18 cellular contexts compared by ENCODE assay signal in genomic region chr2:102251849-102252203, GRCh38. TPM values are rescaled to one million over a fixed set of nuclear protein-coding genes. Genes with fewer than 3 reads are reported as not detected.
DNase-seq lines count a peak whose midpoint lies in the region; TF ChIP-seq lines count a peak whose summit lies in the region.
"Had no signal": no experiment of that assay in that cellular context is flagged by ENCODE, and none has a peak within 500 bp of the region (broad histone marks: within the 10 kb centered on the region; RNA-seq: fewer than 3 reads in every experiment).

No MANE protein-coding gene starts in this region.

- H3F3A ChIP-seq in smooth muscle cell (ENCODE audit: low read depth): peaks cover 7% of the 10 kb centered on the region

- H3K9me3 ChIP-seq in H9 (ENCODE audit: control insufficient read depth, low read depth, low read length): no peaks in the 10 kb centered on the region
- no peaks in the 10 kb centered on the region for H3K9me3 ChIP-seq in smooth muscle cell (replicated peaks; ENCODE audit: low read depth)
- H3K9me3 ChIP-seq: adrenal gland, heart right ventricle had no signal

- H3K27me3 Mint-ChIP-seq in activated naive CD4-positive, alpha-beta T cell treated with anti-CD3 and anti-CD28 coated beads, Interleukin-2, amount 50 U/mL, for 24 hours: peaks cover 1% of the 10 kb centered on the region
- peaks cover 43% of the 10 kb centered on the region for H3K27me3 Mint-ChIP-seq in H9 (ENCODE audit: low read depth)
- H3K27me3 Mint-ChIP-seq in glutamatergic neuron (ENCODE audit: unreplicated experiment): peaks cover 13% of the 10 kb centered on the region
- H3K27me3 Mint-ChIP-seq in activated CD4-positive, alpha-beta memory T cell treated with anti-CD3 and anti-CD28 coated beads, Interleukin-2, amount 10 ng/mL, durations not matched to agents 7 days and 5 days: peaks cover 6% of the 10 kb centered on the region

- H4K91ac ChIP-seq in H9 (ENCODE audit: insufficient read length, low read depth, low read length): no peak overlapping the region

- peak overlapping the region; percentile 92 for H3K4me3 Mint-ChIP-seq in activated naive CD4-positive, alpha-beta T cell treated with anti-CD3 and anti-CD28 coated beads, Interleukin-2, amount 50 U/mL, for 24 hours
- H3K4me3 Mint-ChIP-seq in H9 (peak overlapping the region in 1 of 2 experiments; percentile 86; a peak in 1 of 5 replicates), glutamatergic neuron (ENCODE audit: unreplicated experiment) (no peak overlapping the region)
- no peak overlapping the region for H3K4me3 Mint-ChIP-seq in activated CD4-positive, alpha-beta memory T cell treated with anti-CD3 and anti-CD28 coated beads, Interleukin-2, amount 10 ng/mL, durations not matched to agents 7 days and 5 days

- H4K5ac ChIP-seq in H9 (ENCODE audit: insufficient read length, low read depth, low read length): no peak overlapping the region

- H3K79me1 ChIP-seq in H9 (ENCODE audit: insufficient read depth, low read depth, low read length, poor library complexity, severe bottlenecking): no peaks in the 10 kb centered on the region

- H3K36me3 ChIP-seq in smooth muscle cell (ENCODE audit: low read depth) (no peaks in the 10 kb centered on the region), brain microvascular endothelial cell (replicated peaks) (no peaks in the 10 kb centered on the region)
- H3K36me3 ChIP-seq: adrenal gland, cardiac muscle cell, heart right ventricle had no signal

- H3K27ac ChIP-seq in H9 (ENCODE audit: insufficient read length, low read depth, low read length) (no peak overlapping the region), smooth muscle cell (ENCODE audit: low read depth) (no peak overlapping the region), brain microvascular endothelial cell (no peak overlapping the region)
- H3K27ac ChIP-seq: adrenal gland, cardiac muscle cell, PC-9 had no signal

- no peak overlapping the region for H2AFZ ChIP-seq in H9 (ENCODE audit: low read length)
- H2AFZ ChIP-seq in smooth muscle cell (ENCODE audit: low read depth): no peak overlapping the region

- H3K79me2 ChIP-seq in H9 (ENCODE audit: insufficient read depth, low read length) (no peaks in the 10 kb centered on the region), smooth muscle cell (ENCODE audit: low read depth) (no peaks in the 10 kb centered on the region)

- in situ Hi-C loops in brain microvascular endothelial cell (cut with HindIII; ENCODE audit: low pct_ligation_motif_present, low sequenced_read_pairs): no loop called here

- no peak overlapping the region for H2BK120ac ChIP-seq in H9 (ENCODE audit: low read depth, low read length, poor library complexity, severe bottlenecking)

- H3K23me2 ChIP-seq in H9 (ENCODE audit: insufficient read length, low read depth, low read length, poor library complexity, severe bottlenecking): peaks cover 5% of the 10 kb centered on the region

- H2AK5ac ChIP-seq in H9 (ENCODE audit: insufficient read length, low read length): no peak overlapping the region

- peak overlapping the region; percentile 30 for H3K27ac Mint-ChIP-seq in activated naive CD4-positive, alpha-beta T cell treated with anti-CD3 and anti-CD28 coated beads, Interleukin-2, amount 50 U/mL, for 24 hours
- H3K27ac Mint-ChIP-seq in H9 (no peak overlapping the region), glutamatergic neuron (ENCODE audit: unreplicated experiment) (no peak overlapping the region)
- H3K27ac Mint-ChIP-seq in activated CD4-positive, alpha-beta memory T cell treated with anti-CD3 and anti-CD28 coated beads, Interleukin-2, amount 10 ng/mL, durations not matched to agents 7 days and 5 days: no peak overlapping the region
- H3K27ac Mint-ChIP-seq: memory B cell; stimulated activated naive B cell treated with anti-CD40 and anti-IgM and Interleukin-4, amounts not matched to agents 10 μg/mL and 1 μg/mL and 100 μg/mL, for 72 hours had no signal

- H3K4me1 Mint-ChIP-seq in activated naive CD4-positive, alpha-beta T cell treated with anti-CD3 and anti-CD28 coated beads, Interleukin-2, amount 50 U/mL, for 24 hours: peaks cover 39% of the 10 kb centered on the region
- H3K4me1 Mint-ChIP-seq in H9 (peaks cover 2 to 5% of the 10 kb centered on the region in 2 experiments; a peak in 2 of 4 replicates), glutamatergic neuron (ENCODE audit: low read depth, unreplicated experiment) (peaks cover 2% of the 10 kb centered on the region)
- H3K4me1 Mint-ChIP-seq in activated CD4-positive, alpha-beta memory T cell treated with anti-CD3 and anti-CD28 coated beads, Interleukin-2, amount 10 ng/mL, durations not matched to agents 7 days and 5 days: peaks cover 46% of the 10 kb centered on the region

- H2BK20ac ChIP-seq in H9 (ENCODE audit: low read depth, low read length, poor library complexity, severe bottlenecking): no peak overlapping the region

- TF ChIP-seq CTCF in H9 (conservative IDR thresholded peaks at IDR 0.05): no peak; the same call in 2 of the 3 replicates
- TF ChIP-seq CTCF in glutamatergic neuron (IDR thresholded peaks at IDR 0.05; ENCODE audit: partially characterized antibody, unreplicated experiment): peak; percentile 30
- no peak for TF ChIP-seq CTCF in smooth muscle cell (IDR thresholded peaks at IDR 0.05; ENCODE audit: borderline replicate concordance, insufficient read depth, poor library complexity, severe bottlenecking)
- no peak for TF ChIP-seq CTCF in brain microvascular endothelial cell (IDR thresholded peaks at IDR 0.05; ENCODE audit: low read depth, low read length, missing control alignments)

- no peak overlapping the region for H2BK5ac ChIP-seq in H9 (ENCODE audit: insufficient read length, low read length)

- H3K4ac ChIP-seq in H9 (ENCODE audit: low read depth, low read length): no peak overlapping the region

- H3T11ph ChIP-seq in H9 (ENCODE audit: low read length): no peak overlapping the region

- no peak overlapping the region for H3K4me3 ChIP-seq in smooth muscle cell
- no peak overlapping the region for H3K4me3 ChIP-seq in brain microvascular endothelial cell (ENCODE audit: low read depth, low read length)

- POLR2A ChIA-PET in activated CD4-positive, alpha-beta memory T cell treated with anti-CD3 and anti-CD28 coated beads, Interleukin-2, amount 10 ng/mL, durations not matched to agents 7 days and 5 days (lab: Charles Lee): interaction anchor here (1.0 to 2.1 kb wide), 5 partner anchors 11 to 167 kb away, joined by 3 to 10 read pairs (median 5); partner anchors contain the start of gene IL18R1

- no peak overlapping the region for H3K18ac ChIP-seq in H9 (ENCODE audit: insufficient read length, low read depth, low read length)

- no CpG with 5 or more reads among the region's 1 CpG for WGBS in H9 (ENCODE audit: extremely low coverage, insufficient read length, low lambda C conversion rate)
- WGBS in smooth muscle cell (ENCODE audit: low lambda C conversion rate): 70% methylated on average over 1 of the region's 1 CpG

- H3K9me3 Mint-ChIP-seq in activated naive CD4-positive, alpha-beta T cell treated with anti-CD3 and anti-CD28 coated beads, Interleukin-2, amount 50 U/mL, for 24 hours: no peaks in the 10 kb centered on the region
- H3K9me3 Mint-ChIP-seq in H9: no peaks in the 10 kb centered on the region
- peaks cover 2% of the 10 kb centered on the region for H3K9me3 Mint-ChIP-seq in glutamatergic neuron (ENCODE audit: unreplicated experiment)
- peaks cover 2% of the 10 kb centered on the region for H3K9me3 Mint-ChIP-seq in activated CD4-positive, alpha-beta memory T cell treated with anti-CD3 and anti-CD28 coated beads, Interleukin-2, amount 10 ng/mL, durations not matched to agents 7 days and 5 days
- H3K9me3 Mint-ChIP-seq: memory B cell; stimulated activated naive B cell treated with anti-CD40 and anti-IgM and Interleukin-4, amounts not matched to agents 10 μg/mL and 1 μg/mL and 100 μg/mL, for 72 hours had no signal

- H3K9ac ChIP-seq in H9 (ENCODE audit: extremely low read depth, insufficient read length, low read length) (no peak overlapping the region), smooth muscle cell (ENCODE audit: low read depth) (no peak overlapping the region)

- no peak overlapping the region for H4K8ac ChIP-seq in H9 (replicated peaks; ENCODE audit: insufficient read length, low read depth, low read length)

- no peak overlapping the region for H3K56ac ChIP-seq in H9 (ENCODE audit: insufficient read length, low read depth, low read length)

- H3K4me2 ChIP-seq in H9 (ENCODE audit: insufficient read depth, insufficient read length, low read length): peak overlapping the region; percentile 77
- peak overlapping the region; percentile 91 for H3K4me2 ChIP-seq in smooth muscle cell

- no peak overlapping the region for H3K14ac ChIP-seq in H9 (ENCODE audit: insufficient read depth, low read length)

- CTCF ChIA-PET in activated CD4-positive, alpha-beta memory T cell treated with anti-CD3 and anti-CD28 coated beads, Interleukin-2, amount 10 ng/mL, durations not matched to agents 7 days and 5 days (lab: Charles Lee): interaction anchor here (0.6 to 5.0 kb wide), 26 partner anchors 9 to 253 kb away, joined by 3 to 71 read pairs (median 4); partner anchors contain the start of gene IL18R1

- H3K27me3 ChIP-seq in H9 (ENCODE audit: insufficient read depth, low read length): no peaks in the 10 kb centered on the region; the same call in 1 of the 2 replicates
- H3K27me3 ChIP-seq in smooth muscle cell (ENCODE audit: low read depth): no peaks in the 10 kb centered on the region
- H3K27me3 ChIP-seq in brain microvascular endothelial cell (replicated peaks): no peaks in the 10 kb centered on the region
- H3K27me3 ChIP-seq: adrenal gland had no signal

- no peak overlapping the region for H3K23ac ChIP-seq in H9 (ENCODE audit: insufficient read length, low read depth, low read length)

- H4K20me1 ChIP-seq in H9 (ENCODE audit: control insufficient read depth, insufficient read depth, insufficient read length) (no peaks in the 10 kb centered on the region), smooth muscle cell (ENCODE audit: low read depth) (no peaks in the 10 kb centered on the region)

- no peak overlapping the region for H2BK15ac ChIP-seq in H9 (ENCODE audit: low read depth, low read length)

- H3K4me1 ChIP-seq in H9 (ENCODE audit: insufficient read depth, low read length): no peaks in the 10 kb centered on the region
- no peaks in the 10 kb centered on the region for H3K4me1 ChIP-seq in smooth muscle cell (ENCODE audit: low read depth)

- no peaks in the 10 kb centered on the region for H3K36me3 Mint-ChIP-seq in activated naive CD4-positive, alpha-beta T cell treated with anti-CD3 and anti-CD28 coated beads, Interleukin-2, amount 50 U/mL, for 24 hours
- H3K36me3 Mint-ChIP-seq in H9 (ENCODE audit: insufficient read depth in 1 of 3, low read depth in 3 of 3) (no peaks in the 10 kb centered on the region), glutamatergic neuron (ENCODE audit: unreplicated experiment) (peaks cover 4% of the 10 kb centered on the region)
- peaks cover 10% of the 10 kb centered on the region for H3K36me3 Mint-ChIP-seq in activated CD4-positive, alpha-beta memory T cell treated with anti-CD3 and anti-CD28 coated beads, Interleukin-2, amount 10 ng/mL, durations not matched to agents 7 days and 5 days (ENCODE audit: low read depth)
- H3K36me3 Mint-ChIP-seq: memory B cell; stimulated activated naive B cell treated with anti-CD40 and anti-IgM and Interleukin-4, amounts not matched to agents 10 μg/mL and 1 μg/mL and 100 μg/mL, for 72 hours had no signal

- no peak overlapping the region for H2BK12ac ChIP-seq in H9 (ENCODE audit: insufficient read length, low read depth, low read length)

- no peak for DNase-seq in activated naive CD4-positive, alpha-beta T cell treated with Interleukin-2 at 50 U/mL for 16 hours
- no peak for DNase-seq in H9
- DNase-seq in glutamatergic neuron: no peak
- DNase-seq in smooth muscle cell (lab: John Stamatoyannopoulos, UW; ENCODE audit: unreplicated experiment): no peak
- no peak for DNase-seq in brain microvascular endothelial cell
- no peak for DNase-seq in NCI-H2029 treated with DMSO at 0.1 percent for 48 hours (lab: John Stamatoyannopoulos, UW)
- DNase-seq in activated CD4-positive, alpha-beta memory T cell treated with anti-CD3 and anti-CD28 coated beads, Interleukin-2, amount 10 ng/mL, durations not matched to agents 7 days and 5 days: no peak
- DNase-seq: COR-L47, NCI-H1417 had no signal

RNA-seq across cellular contexts. Expression of gene IL1RL1, which starts 59.5 kb away (rescaled TPM):
- not detected in 2 replicates for total RNA-seq in H9 (2021)
- not detected for total RNA-seq in glutamatergic neuron (ENCODE audit: unreplicated experiment)
- total RNA-seq in smooth muscle cell: 1.6 and 2.0 TPM in 2 replicates
- 1.3 and 1.8 TPM in 2 replicates for polyA plus RNA-seq in smooth muscle cell
- total RNA-seq in activated CD4-positive, alpha-beta memory T cell treated with anti-CD3 and anti-CD28 coated beads, Interleukin-2, amount 10 ng/mL, durations not matched to agents 7 days and 5 days: under 1 TPM; 0.58 to 0.71 TPM
- total RNA-seq: cardiac muscle cell, H4 had no signal
- polyA plus RNA-seq: cardiac muscle cell, neural cell had no signal
